8 cellular contexts compared by ENCODE assay signal in the genomic region with DNA sequence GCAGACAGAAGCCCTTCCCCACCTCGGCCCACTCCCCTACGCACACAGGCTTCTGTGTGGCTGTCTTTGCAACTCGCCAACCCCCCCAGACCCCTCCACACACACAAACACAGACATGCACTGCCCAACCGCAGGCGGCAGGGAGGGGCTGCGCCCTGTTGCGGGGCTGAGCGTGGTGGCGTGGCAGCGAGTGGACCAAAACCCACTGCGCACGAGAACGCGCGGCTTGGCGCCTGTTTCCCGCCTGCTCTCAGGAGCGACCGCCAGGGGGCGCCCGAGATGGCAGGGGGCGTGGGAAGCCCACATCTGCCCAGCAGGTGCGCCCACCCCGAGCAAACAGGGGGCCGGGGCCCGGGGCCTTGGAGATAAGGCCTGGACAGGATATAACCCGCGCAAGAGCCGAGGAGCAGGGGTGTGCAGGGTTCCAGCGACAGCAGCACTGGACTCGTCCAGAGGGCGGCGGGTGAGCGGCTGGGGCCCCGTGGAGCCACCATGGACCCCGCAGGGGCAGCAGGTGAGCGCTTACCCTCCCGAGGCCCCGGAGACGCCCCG. TPM values are rescaled to one million over a fixed set of nuclear protein-coding genes. Genes with fewer than 3 reads are reported as not detected.
DNase-seq lines count a peak whose midpoint lies in the region; ATAC-seq, FAIRE-seq and TF ChIP-seq lines count a peak whose summit lies in the region.

A gene with protein sequence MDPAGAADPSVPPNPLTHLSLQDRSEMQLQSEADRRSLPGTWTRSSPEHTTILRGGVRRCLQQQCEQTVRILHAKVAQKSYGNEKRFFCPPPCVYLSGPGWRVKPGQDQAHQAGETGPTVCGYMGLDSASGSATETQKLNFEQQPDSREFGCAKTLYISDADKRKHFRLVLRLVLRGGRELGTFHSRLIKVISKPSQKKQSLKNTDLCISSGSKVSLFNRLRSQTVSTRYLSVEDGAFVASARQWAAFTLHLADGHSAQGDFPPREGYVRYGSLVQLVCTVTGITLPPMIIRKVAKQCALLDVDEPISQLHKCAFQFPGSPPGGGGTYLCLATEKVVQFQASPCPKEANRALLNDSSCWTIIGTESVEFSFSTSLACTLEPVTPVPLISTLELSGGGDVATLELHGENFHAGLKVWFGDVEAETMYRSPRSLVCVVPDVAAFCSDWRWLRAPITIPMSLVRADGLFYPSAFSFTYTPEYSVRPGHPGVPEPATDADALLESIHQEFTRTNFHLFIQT (plus strand): TSS at position 410 of the 552 bp plus-strand sequence. CDS start 83 bp downstream, at position 493.

- intact Hi-C loops in left ventricle myocardium inferior (cut with micrococcal nuclease) = no loop called here

- ATAC-seq in GM21717 (IDR thresholded peaks at IDR 0.05; ENCODE audit: unreplicated experiment) = no peak
- ATAC-seq in GM21529 (IDR thresholded peaks at IDR 0.05; ENCODE audit: unreplicated experiment) = no peak

- H3K4me3 ChIP-seq in left ventricle myocardium inferior (no peak within 1 kb of the TSS), small intestine (ENCODE audit: low read depth in 1 of 2, low read length in 2 of 2) (no peak within 1 kb of the TSS)

- H3K36me3 ChIP-seq in left ventricle myocardium inferior (no peaks in the 10 kb centered on the region), small intestine (ENCODE audit: control insufficient read depth in 2 of 2, insufficient read depth in 2 of 2, low read length in 2 of 2) (no peaks in the 10 kb centered on the region)

- TF ChIP-seq CTCF in left ventricle myocardium inferior (IDR thresholded peaks at IDR 0.05; ENCODE audit: borderline replicate concordance) = peak; percentile 75

- H3K4me1 ChIP-seq in left ventricle myocardium inferior = peaks cover 4% of the 10 kb centered on the region
- H3K4me1 ChIP-seq in small intestine (ENCODE audit: control insufficient read depth in 2 of 2, insufficient read depth in 1 of 2, low read depth in 1 of 2, low read length in 1 of 2) = no peaks in the 10 kb centered on the region

- no peaks in the 10 kb centered on the region for H3K9me3 ChIP-seq in left ventricle myocardium inferior (replicated peaks)
- no peaks in the 10 kb centered on the region for H3K9me3 ChIP-seq in small intestine (ENCODE audit: control insufficient read depth, low read depth)

- FAIRE-seq in HTR-8/SVneo (lab: Jason Lieb, UNC) (peak; percentile 85), small intestine (lab: Jason Lieb, UNC) (no peak)

- DNase-seq in 8988T (peak; percentile 50), HTR-8/SVneo (ENCODE audit: insufficient read length, low spot score) (no peak), activated T-cell treated with anti-CD3 and anti-CD28 coated beads for 48 hours (ENCODE audit: low read depth) (peak; percentile 55), left ventricle myocardium inferior (no peak), small intestine (no peak)
- peak; percentile 60 for DNase-seq in stimulated activated CD4-positive, alpha-beta T cell treated with anti-CD3 and anti-CD28 coated beads, Interleukin-4, amount 100 ng/mL, for 1 hour

- WGBS in small intestine, 3 donors = 15 to 22% (median 17%) methylated on average over 37 to 41 of the region's 41 CpGs

- peaks cover 100% of the 10 kb centered on the region for H3K27me3 ChIP-seq in left ventricle myocardium inferior (ENCODE audit: low read depth)
- H3K27me3 ChIP-seq in small intestine (ENCODE audit: control insufficient read depth in 2 of 2, insufficient read depth in 2 of 2, low read length in 2 of 2) = peaks cover 0 to 15% of the 10 kb centered on the region in 2 donors

- H3K27ac ChIP-seq in left ventricle myocardium inferior (replicated peaks) (no peak within 1 kb of the TSS), small intestine (ENCODE audit: low read depth in 1 of 2, low read length in 1 of 2) (no peak within 1 kb of the TSS)

RNA-seq across cellular contexts. Expression of the gene that starts here (rescaled TPM):
- total RNA-seq in left ventricle myocardium inferior = not detected
- polyA plus RNA-seq in small intestine = 1 to 10 TPM in 1 of 3 donors, under 1 TPM in 1, not detected in 1; 0.04 to 1.4 TPM

Comparison
In these comparisons a context has a peak if more than half of its experiments do, and no peak if none do; other contexts are left out.
1. DNase-seq: peak in 8988T (single experiment), activated T-cell treated with anti-CD3 and anti-CD28 coated beads for 48 hours (single experiment) and stimulated activated CD4-positive, alpha-beta T cell treated with anti-CD3 and anti-CD28 coated beads, Interleukin-4, amount 100 ng/mL, for 1 hour (single experiment); none in HTR-8/SVneo (single experiment), left ventricle myocardium inferior (single experiment) and small intestine (single experiment).